Comparison of ENCODE assay signal across 1 cellular context in genomic region chr10:63481815-63482421, GRCh38.
TF ChIP-seq lines count a peak whose summit lies in the region.

No MANE protein-coding gene starts in this region.

TF ChIP-seq in K562, 482 proteins besides CTCF, POLR2A, EP300 and RAD21:
- TF ChIP-seq ATF2 (CRISPR knock-in tag; IDR thresholded peaks at IDR 0.05) (no peak), ADNP (tag; IDR thresholded peaks at IDR 0.05) (no peak), GABPA (tag; conservative IDR thresholded peaks at IDR 0.05; ENCODE audit: low read depth) (no peak), SETDB1 (IDR thresholded peaks at IDR 0.05; ENCODE audit: low read length) (no peak), BACH1 (tag; IDR thresholded peaks at IDR 0.05) (no peak), LCOR (CRISPR knock-in tag; IDR thresholded peaks at IDR 0.05) (no peak), PKNOX1 (IDR thresholded peaks at IDR 0.05) (no peak), SRSF7 (optimal IDR thresholded peaks at IDR 0.05; ENCODE audit: low read depth, low read length) (no peak), KDM4B (IDR thresholded peaks at IDR 0.05; ENCODE audit: borderline replicate concordance in 2 of 2, low read depth in 1 of 2) (no peak), BDP1 (IDR thresholded peaks at IDR 0.05; ENCODE audit: insufficient read depth, insufficient read length) (no peak), ZNF408 (CRISPR knock-in tag; IDR thresholded peaks at IDR 0.05; ENCODE audit: low read depth) (no peak), ZNF780A (CRISPR knock-in tag; IDR thresholded peaks at IDR 0.05) (no peak), EGR1 (conservative IDR thresholded peaks at IDR 0.05) (no peak), NFIC (IDR thresholded peaks at IDR 0.05) (no peak)
- TF ChIP-seq, protein P1, sequence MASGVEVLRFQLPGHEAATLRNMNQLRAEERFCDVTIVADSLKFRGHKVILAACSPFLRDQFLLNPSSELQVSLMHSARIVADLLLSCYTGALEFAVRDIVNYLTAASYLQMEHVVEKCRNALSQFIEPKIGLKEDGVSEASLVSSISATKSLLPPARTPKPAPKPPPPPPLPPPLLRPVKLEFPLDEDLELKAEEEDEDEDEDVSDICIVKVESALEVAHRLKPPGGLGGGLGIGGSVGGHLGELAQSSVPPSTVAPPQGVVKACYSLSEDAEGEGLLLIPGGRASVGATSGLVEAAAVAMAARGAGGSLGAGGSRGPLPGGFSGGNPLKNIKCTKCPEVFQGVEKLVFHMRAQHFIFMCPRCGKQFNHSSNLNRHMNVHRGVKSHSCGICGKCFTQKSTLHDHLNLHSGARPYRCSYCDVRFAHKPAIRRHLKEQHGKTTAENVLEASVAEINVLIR (CRISPR knock-in tag; IDR thresholded peaks at IDR 0.05), result no peak
